Comparison of ENCODE assay signal across 19 cellular contexts in genomic region chr1:233441981-233442380, GRCh38.
"Had no signal": no experiment of that assay in that cellular context is flagged by ENCODE, and none has a peak within 500 bp of the region (broad histone marks: within the 10 kb centered on the region; RNA-seq: fewer than 3 reads in every experiment).

No MANE protein-coding gene starts in this region.

- H3K27ac ChIP-seq: cardiac muscle cell, dorsolateral prefrontal cortex, lower lobe of right lung, upper lobe of right lung had no signal

- DNase-seq: activated B cell treated with CpG ODN at 0.5 μM for 24 hours; activated CD4-positive, alpha-beta T cell treated with anti-CD3 and anti-CD28 coated beads for 4 hours; activated CD8-positive, alpha-beta memory T cell treated with anti-CD3 and anti-CD28 coated beads, Interleukin-2, amount 50 U/mL, for 4 hours; activated CD8-positive, alpha-beta T cell treated with anti-CD3 and anti-CD28 coated beads, Interleukin-2, amount 10 ng/mL, durations not matched to agents 7 days and 5 days; activated gamma-delta T cell; activated T-cell treated with anti-CD3 and anti-CD28 coated beads, Interleukin-2, amount 50 U/mL, for 72 hours; foreskin fibroblast; hippocampal formation; left colon; lower lobe of right lung; natural killer cell; retina; stimulated activated naive CD4-positive, alpha-beta T cell; upper lobe of right lung had no signal

- H3K36me3 ChIP-seq: cardiac muscle cell, lower lobe of right lung, upper lobe of right lung had no signal

- FAIRE-seq: colon, islet of Langerhans, TTC549 had no signal

- H3K4me1 ChIP-seq: lower lobe of right lung, upper lobe of right lung had no signal

- H3K27me3 ChIP-seq: cardiac muscle cell, upper lobe of right lung had no signal

- H3K9me3 ChIP-seq: lower lobe of right lung, upper lobe of right lung had no signal

- ATAC-seq: activated CD8-positive, alpha-beta T cell treated with anti-CD3 and anti-CD28 coated beads, Interleukin-2, amount 10 ng/mL, durations not matched to agents 7 days and 5 days; activated T-cell treated with anti-CD3 and anti-CD28 coated beads, Interleukin-2, amount 50 U/mL, for 72 hours; left colon; natural killer cell; upper lobe of right lung had no signal

- H3K4me3 ChIP-seq: cardiac muscle cell, dorsolateral prefrontal cortex, lower lobe of right lung, upper lobe of right lung had no signal
